Comparison of ENCODE assay signal across 1 cellular context in genomic region chr17:14580494-14580893, GRCh38.
TF ChIP-seq lines count a peak whose summit lies in the region.

No MANE protein-coding gene starts in this region.

TF ChIP-seq in GM23338, 12 proteins besides CTCF, POLR2A, EP300 and RAD21 (continued from another document):
- no peak for TF ChIP-seq REST (IDR thresholded peaks at IDR 0.05; ENCODE audit: unreplicated experiment)
- no peak for TF ChIP-seq NANOG (IDR thresholded peaks at IDR 0.05; ENCODE audit: borderline replicate concordance)
